Comparison of ENCODE assay signal across 10 cellular contexts in the genomic region with DNA sequence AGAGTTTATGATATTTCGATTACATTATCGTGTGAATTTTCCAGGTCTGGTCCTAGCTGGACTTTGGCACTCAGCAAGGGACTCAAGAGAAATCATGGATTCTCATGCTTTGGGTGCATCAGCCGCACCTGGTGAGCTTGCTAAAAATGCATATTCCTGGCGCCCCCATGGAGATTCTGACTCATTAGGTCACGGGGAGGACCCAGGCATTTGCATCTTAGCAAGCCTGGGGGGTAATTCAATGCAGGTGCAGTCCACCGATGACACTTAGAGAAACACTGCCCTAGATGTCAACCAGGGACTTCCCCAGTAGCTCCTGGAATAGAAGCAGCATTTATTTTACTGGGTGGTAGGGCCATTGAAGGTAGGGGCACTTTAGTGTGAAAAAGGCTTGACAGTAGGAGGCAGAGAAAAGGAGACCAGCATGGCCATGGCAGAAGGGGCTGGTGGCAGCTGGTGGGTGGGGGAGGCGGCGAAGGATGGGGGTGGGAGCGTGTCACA. TPM values are rescaled to one million over a fixed set of nuclear protein-coding genes. Genes with fewer than 3 reads are reported as not detected.
DNase-seq lines count a peak whose midpoint lies in the region; ATAC-seq lines count a peak whose summit lies in the region.
"Had no signal": no experiment of that assay in that cellular context is flagged by ENCODE, and none has a peak within 500 bp of the region (broad histone marks: within the 10 kb centered on the region; RNA-seq: fewer than 3 reads in every experiment).

No MANE protein-coding gene starts in this region.

- POLR2A ChIA-PET in activated CD4-positive, alpha-beta memory T cell treated with anti-CD3 and anti-CD28 coated beads for 36 hours (lab: Charles Lee): no interaction called here
- POLR2A ChIA-PET in activated CD4-positive, alpha-beta memory T cell treated with anti-CD3 and anti-CD28 coated beads, Interleukin-2, amount 10 ng/mL, durations not matched to agents 7 days and 5 days (lab: Charles Lee): interaction anchor here (1.7 to 2.1 kb wide), 3 partner anchors 18 to 26 kb away, joined by 5 to 10 read pairs (median 6); no protein-coding TSS in a partner anchor

- peak; percentile 51 for DNase-seq in activated CD4-positive, alpha-beta memory T cell treated with anti-CD3 and anti-CD28 coated beads for 36 hours
- no peak for DNase-seq in activated CD4-positive, alpha-beta memory T cell treated with anti-CD3 and anti-CD28 coated beads, Interleukin-2, amount 10 ng/mL, durations not matched to agents 7 days and 5 days
- peak; percentile 78 for DNase-seq in stimulated activated naive B cell treated with anti-CD40 and anti-IgM and Interleukin-4, amounts not matched to agents 10 μg/mL and 1 μg/mL and 100 μg/mL, for 72 hours
- DNase-seq in activated effector memory CD4-positive, alpha-beta T cell treated with Interleukin-2 at 50 U/mL for 16 hours: no peak
- no peak for DNase-seq in OCI-M1 (lab: John Stamatoyannopoulos, UW)
- DNase-seq in stimulated activated CD4-positive, alpha-beta T cell treated with anti-CD3 and anti-CD28 coated beads, Interleukin-1b, Interleukin-23, amount 100 ng/mL, for 48 hours: no peak
- DNase-seq: IMR-90, T1000 had no signal

- intact Hi-C loops in activated CD4-positive, alpha-beta memory T cell treated with anti-CD3 and anti-CD28 coated beads for 36 hours (cut with micrococcal nuclease): loop anchor here (2.0 to 5.0 kb wide), 4 partner anchors 23 to 67 kb away; no protein-coding TSS in a partner anchor

- H3K27ac Mint-ChIP-seq in activated CD4-positive, alpha-beta memory T cell treated with anti-CD3 and anti-CD28 coated beads for 36 hours: no peak overlapping the region
- H3K27ac Mint-ChIP-seq in activated CD4-positive, alpha-beta memory T cell treated with anti-CD3 and anti-CD28 coated beads, Interleukin-2, amount 10 ng/mL, durations not matched to agents 7 days and 5 days: no peak overlapping the region
- peak overlapping the region; percentile 97 for H3K27ac Mint-ChIP-seq in stimulated activated naive B cell treated with anti-CD40 and anti-IgM and Interleukin-4, amounts not matched to agents 10 μg/mL and 1 μg/mL and 100 μg/mL, for 72 hours

- H3K9me3 Mint-ChIP-seq in activated CD4-positive, alpha-beta memory T cell treated with anti-CD3 and anti-CD28 coated beads for 36 hours: no peaks in the 10 kb centered on the region
- no peaks in the 10 kb centered on the region for H3K9me3 Mint-ChIP-seq in activated CD4-positive, alpha-beta memory T cell treated with anti-CD3 and anti-CD28 coated beads, Interleukin-2, amount 10 ng/mL, durations not matched to agents 7 days and 5 days
- H3K9me3 Mint-ChIP-seq in stimulated activated naive B cell treated with anti-CD40 and anti-IgM and Interleukin-4, amounts not matched to agents 10 μg/mL and 1 μg/mL and 100 μg/mL, for 72 hours: peaks cover 0 to 2% of the 10 kb centered on the region in 2 donors

- ATAC-seq in GM21786 (IDR thresholded peaks at IDR 0.05; ENCODE audit: unreplicated experiment) (peak; percentile 67), HG03571 (IDR thresholded peaks at IDR 0.05; ENCODE audit: unreplicated experiment) (peak; percentile 51)
- ATAC-seq in stimulated activated naive B cell treated with anti-CD40 and anti-IgM and Interleukin-4, amounts not matched to agents 10 μg/mL and 1 μg/mL and 100 μg/mL, for 72 hours (replicated peaks): peak; percentile 85 to 87

- CTCF ChIA-PET in activated CD4-positive, alpha-beta memory T cell treated with anti-CD3 and anti-CD28 coated beads for 36 hours (lab: Charles Lee): no interaction called here
- CTCF ChIA-PET in activated CD4-positive, alpha-beta memory T cell treated with anti-CD3 and anti-CD28 coated beads, Interleukin-2, amount 10 ng/mL, durations not matched to agents 7 days and 5 days (lab: Charles Lee): interaction anchor here (1.4 kb wide), 1 partner anchor 68 kb away, joined by 3 read pairs; no protein-coding TSS in a partner anchor

- H3K27me3 Mint-ChIP-seq in activated CD4-positive, alpha-beta memory T cell treated with anti-CD3 and anti-CD28 coated beads for 36 hours: no peaks in the 10 kb centered on the region
- H3K27me3 Mint-ChIP-seq in activated CD4-positive, alpha-beta memory T cell treated with anti-CD3 and anti-CD28 coated beads, Interleukin-2, amount 10 ng/mL, durations not matched to agents 7 days and 5 days: no peaks in the 10 kb centered on the region
- no peaks in the 10 kb centered on the region for H3K27me3 Mint-ChIP-seq in stimulated activated naive B cell treated with anti-CD40 and anti-IgM and Interleukin-4, amounts not matched to agents 10 μg/mL and 1 μg/mL and 100 μg/mL, for 72 hours

- H3K4me3 Mint-ChIP-seq in activated CD4-positive, alpha-beta memory T cell treated with anti-CD3 and anti-CD28 coated beads for 36 hours: no peak overlapping the region
- H3K4me3 Mint-ChIP-seq in activated CD4-positive, alpha-beta memory T cell treated with anti-CD3 and anti-CD28 coated beads, Interleukin-2, amount 10 ng/mL, durations not matched to agents 7 days and 5 days: no peak overlapping the region
- H3K4me3 Mint-ChIP-seq in stimulated activated naive B cell treated with anti-CD40 and anti-IgM and Interleukin-4, amounts not matched to agents 10 μg/mL and 1 μg/mL and 100 μg/mL, for 72 hours: peak overlapping the region; percentile 73

- no peaks in the 10 kb centered on the region for H3K36me3 Mint-ChIP-seq in activated CD4-positive, alpha-beta memory T cell treated with anti-CD3 and anti-CD28 coated beads for 36 hours
- no peaks in the 10 kb centered on the region for H3K36me3 Mint-ChIP-seq in activated CD4-positive, alpha-beta memory T cell treated with anti-CD3 and anti-CD28 coated beads, Interleukin-2, amount 10 ng/mL, durations not matched to agents 7 days and 5 days (ENCODE audit: low read depth)
- H3K36me3 Mint-ChIP-seq in stimulated activated naive B cell treated with anti-CD40 and anti-IgM and Interleukin-4, amounts not matched to agents 10 μg/mL and 1 μg/mL and 100 μg/mL, for 72 hours: peaks cover 0 to 4% of the 10 kb centered on the region in 2 donors

- H3K4me1 Mint-ChIP-seq in activated CD4-positive, alpha-beta memory T cell treated with anti-CD3 and anti-CD28 coated beads for 36 hours (ENCODE audit: low read depth): peaks cover 25% of the 10 kb centered on the region
- peaks cover 31% of the 10 kb centered on the region for H3K4me1 Mint-ChIP-seq in activated CD4-positive, alpha-beta memory T cell treated with anti-CD3 and anti-CD28 coated beads, Interleukin-2, amount 10 ng/mL, durations not matched to agents 7 days and 5 days
- H3K4me1 Mint-ChIP-seq in stimulated activated naive B cell treated with anti-CD40 and anti-IgM and Interleukin-4, amounts not matched to agents 10 μg/mL and 1 μg/mL and 100 μg/mL, for 72 hours: peaks cover 66 to 72% of the 10 kb centered on the region in 2 donors

RNA-seq across cellular contexts. Expression of a gene that starts 29.9 kb away (rescaled TPM):
- 100 to 1,000 TPM; 123 to 141 TPM for total RNA-seq in activated CD4-positive, alpha-beta memory T cell treated with anti-CD3 and anti-CD28 coated beads for 36 hours
- total RNA-seq in activated CD4-positive, alpha-beta memory T cell treated with anti-CD3 and anti-CD28 coated beads, Interleukin-2, amount 10 ng/mL, durations not matched to agents 7 days and 5 days: 100 to 1,000 TPM; 105 to 109 TPM

Comparison
In these comparisons a context has a peak if more than half of its experiments do, and no peak if none do; other contexts are left out.
1. DNase-seq: peak in activated CD4-positive, alpha-beta memory T cell treated with anti-CD3 and anti-CD28 coated beads for 36 hours (single experiment) and stimulated activated naive B cell treated with anti-CD40 and anti-IgM and Interleukin-4, amounts not matched to agents 10 μg/mL and 1 μg/mL and 100 μg/mL, for 72 hours (single experiment); none in activated CD4-positive, alpha-beta memory T cell treated with anti-CD3 and anti-CD28 coated beads, Interleukin-2, amount 10 ng/mL, durations not matched to agents 7 days and 5 days (single experiment), activated effector memory CD4-positive, alpha-beta T cell treated with Interleukin-2 at 50 U/mL for 16 hours (single experiment), OCI-M1 (single experiment) and stimulated activated CD4-positive, alpha-beta T cell treated with anti-CD3 and anti-CD28 coated beads, Interleukin-1b, Interleukin-23, amount 100 ng/mL, for 48 hours (single experiment).
2. H3K4me3 Mint-ChIP-seq: peak in stimulated activated naive B cell treated with anti-CD40 and anti-IgM and Interleukin-4, amounts not matched to agents 10 μg/mL and 1 μg/mL and 100 μg/mL, for 72 hours (2 of 2); none in activated CD4-positive, alpha-beta memory T cell treated with anti-CD3 and anti-CD28 coated beads for 36 hours (single experiment) and activated CD4-positive, alpha-beta memory T cell treated with anti-CD3 and anti-CD28 coated beads, Interleukin-2, amount 10 ng/mL, durations not matched to agents 7 days and 5 days (single experiment).
3. Peak in every context shown above with its lines, with median percentiles within 50 percentile points of each other: ATAC-seq.